21 cellular contexts compared by ENCODE assay signal in the genomic region with DNA sequence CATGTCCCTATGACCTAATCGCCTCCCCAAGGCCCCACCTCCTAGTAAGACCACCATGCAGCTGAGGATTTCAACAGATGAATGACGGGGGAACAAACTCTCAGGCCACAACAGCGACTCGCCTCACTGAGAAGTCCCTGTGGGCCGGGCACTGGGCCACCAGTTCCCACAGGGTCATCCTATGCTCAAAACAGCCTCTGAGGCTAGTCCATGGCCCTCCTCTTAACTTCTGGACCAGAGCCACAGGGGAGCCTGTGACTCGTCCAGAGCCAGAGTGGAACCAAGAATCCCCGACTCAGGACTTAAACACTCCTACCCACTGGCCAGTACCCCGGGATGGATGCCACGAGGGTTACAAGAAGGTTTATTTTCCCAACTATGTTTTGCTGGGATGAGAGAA.
DNase-seq lines count a peak whose midpoint lies in the region; ATAC-seq and TF ChIP-seq lines count a peak whose summit lies in the region.
"Had no signal": no experiment of that assay in that cellular context is flagged by ENCODE, and none has a peak within 500 bp of the region (broad histone marks: within the 10 kb centered on the region; RNA-seq: fewer than 3 reads in every experiment).

No MANE protein-coding gene starts in this region.

- no peak for TF ChIP-seq CTCF in fibroblast of mammary gland (conservative IDR thresholded peaks at IDR 0.05; ENCODE audit: control insufficient read depth, insufficient read depth, low read depth, low read length)

- ATAC-seq in HG03460 (IDR thresholded peaks at IDR 0.05; ENCODE audit: unreplicated experiment), result no peak
- ATAC-seq: gastrocnemius medialis; sciatic nerve; stimulated activated memory B cell treated with anti-CD40 and anti-IgM and Interleukin-4, amounts not matched to agents 10 μg/mL and 1 μg/mL and 100 μg/mL, for 72 hours; T-helper 17 cell had no signal

- H3K4me3 ChIP-seq in fibroblast of mammary gland (ENCODE audit: control insufficient read depth, low read depth, low read length), result no peak overlapping the region
- H3K4me3 ChIP-seq in skeletal muscle cell (ENCODE audit: low read depth, low read length), result no peak overlapping the region
- H3K4me3 ChIP-seq: cardiac muscle cell, gastrocnemius medialis, K562 had no signal

- DNase-seq in EL (peak; percentile 26), NCI-H226 (peak; percentile 35), fibroblast of mammary gland (ENCODE audit: low read depth) (peak; percentile 68), skeletal muscle cell (ENCODE audit: low read depth) (peak; percentile 33), iPS-NIHi7 (ENCODE audit: extremely low spot score) (no peak)
- no peak for DNase-seq in stimulated activated CD4-positive, alpha-beta T cell treated with anti-CD3 and anti-CD28 coated beads, Interleukin-4, amount 100 ng/mL, for 24 hours
- DNase-seq: activated CD4-positive, alpha-beta T cell treated with anti-CD3 and anti-CD28 coated beads, Interleukin-2, amount 50 U/mL, for 4 hours; activated gamma-delta T cell treated with Interleukin-2 at 50 U/mL for 16 hours; dermis blood vessel endothelial cell; DMS79; gastrocnemius medialis; NCI-H187 treated with DMSO at 0.1 percent for 48 hours; NCI-H345; NCI-H82; OCI-M1; T-helper 17 cell had no signal

Comparison
In these comparisons a context has a peak if more than half of its experiments do, and no peak if none do; other contexts are left out.
1. DNase-seq: peak in EL (single experiment), NCI-H226 (single experiment), fibroblast of mammary gland (single experiment) and skeletal muscle cell (single experiment); none in iPS-NIHi7 (single experiment) and stimulated activated CD4-positive, alpha-beta T cell treated with anti-CD3 and anti-CD28 coated beads, Interleukin-4, amount 100 ng/mL, for 24 hours (single experiment).